ENCODE assay signal across 1 cellular context in genomic region chr1:161133220-161133740, GRCh38.
TF ChIP-seq lines count a peak whose summit lies in the region.

No MANE protein-coding gene starts in this region.

TF ChIP-seq in H1, 55 proteins besides CTCF, POLR2A, EP300 and RAD21:
- no peak for TF ChIP-seq MAFK (IDR thresholded peaks at IDR 0.05; ENCODE audit: low read depth, low read length)
- no peak for TF ChIP-seq CEBPB (IDR thresholded peaks at IDR 0.05; ENCODE audit: low read depth, low read length)
- no peak for TF ChIP-seq CHD2 (IDR thresholded peaks at IDR 0.05; ENCODE audit: low read length)
- TF ChIP-seq SIN3A (conservative IDR thresholded peaks at IDR 0.05 in 1 of 2, IDR thresholded peaks at IDR 0.05 in 1 of 2; ENCODE audit: low read depth in 1 of 2, low read length in 2 of 2), result 0 out of 4 replicates have a peak, but pooled peaks of 1 of the 2 experiments have one; percentile 10
- peak; percentile 18 for TF ChIP-seq KDM4A (IDR thresholded peaks at IDR 0.05; ENCODE audit: low read depth, low read length, severe bottlenecking)
- TF ChIP-seq TAF7 (optimal IDR thresholded peaks at IDR 0.05; ENCODE audit: borderline replicate concordance, low read depth, low read length), result no peak
- peak; percentile 91 for TF ChIP-seq ASH2L (IDR thresholded peaks at IDR 0.05; ENCODE audit: low read length)
